ENCODE assay signal across 20 cellular contexts in genomic region chr16:88833086-88833485, GRCh38. TPM values are rescaled to one million over a fixed set of nuclear protein-coding genes. Genes with fewer than 3 reads are reported as not detected.
A peak's percentile ranks its signal among the peaks of the same experiment; 100 is the strongest.
DNase-seq lines count a peak whose midpoint lies in the region; ATAC-seq and TF ChIP-seq lines count a peak whose summit lies in the region.
"Had no signal": no experiment of that assay in that cellular context is flagged by ENCODE, and none has a peak within 500 bp of the region (broad histone marks: within the 10 kb centered on the region; RNA-seq: fewer than 3 reads in every experiment).

No MANE protein-coding gene starts in this region.

- POLR2A ChIA-PET in RWPE1 (lab: Yijun Ruan, JAX; ENCODE audit: low non-redundant PET): no interaction called here

- peak overlapping the region in 1 of 11 experiments; percentile 13; a peak in 1 of 22 replicates for H3K9ac ChIP-seq in BLaER1 treated with 17β-estradiol and CSF1 and Interleukin-3, amounts not matched to agents 10 nM and 100 nM

- peaks cover 11 to 57% (median 47%) of the 10 kb centered on the region in 10 experiments for H3K4me1 ChIP-seq in BLaER1 treated with 17β-estradiol and CSF1 and Interleukin-3, amounts not matched to agents 10 nM and 100 nM
- H3K4me1 ChIP-seq: BE2C had no signal

- H3K27me3 ChIP-seq in BLaER1 treated with 17β-estradiol and CSF1 and Interleukin-3, amounts not matched to agents 10 nM and 100 nM: peaks cover 10 to 20% (median 15%) of the 10 kb centered on the region in 11 experiments; a peak in 20 of 22 replicates
- H3K27me3 ChIP-seq: BE2C had no signal

- H3K4me3 ChIP-seq in BLaER1 treated with 17β-estradiol and CSF1 and Interleukin-3, amounts not matched to agents 10 nM and 100 nM: no peak overlapping the region
- no peak overlapping the region for H3K4me3 ChIP-seq in coronary artery

- H3K9me3 ChIP-seq in BLaER1 treated with 17β-estradiol and CSF1 and Interleukin-3, amounts not matched to agents 10 nM and 100 nM (replicated peaks in 1 of 11): no peaks in the 10 kb centered on the region
- H3K9me3 ChIP-seq: BE2C had no signal

- H3K27ac ChIP-seq in BLaER1 treated with 17β-estradiol and CSF1 and Interleukin-3, amounts not matched to agents 10 nM and 100 nM: no peak overlapping the region; a peak in 1 of 22 replicates
- H3K27ac ChIP-seq in RWPE1: peak overlapping the region; percentile 68
- no peak overlapping the region for H3K27ac ChIP-seq in coronary artery

- H3K27ac Mint-ChIP-seq in osteocyte (ENCODE audit: unreplicated experiment): no peak overlapping the region
- H3K27ac Mint-ChIP-seq in activated CD8-positive, alpha-beta memory T cell treated with anti-CD3 and anti-CD28 coated beads, Interleukin-2, amount 10 ng/mL, durations not matched to agents 7 days and 5 days: no peak overlapping the region
- H3K27ac Mint-ChIP-seq: CD4-positive, alpha-beta memory T cell; CD4-positive, CD25-positive, alpha-beta regulatory T cell had no signal

- H3K36me3 ChIP-seq in BLaER1 treated with 17β-estradiol and CSF1 and Interleukin-3, amounts not matched to agents 10 nM and 100 nM: peaks cover 14 to 59% (median 25%) of the 10 kb centered on the region in 11 experiments; a peak in 19 of 22 replicates
- H3K36me3 ChIP-seq: BE2C had no signal

- H3K4me2 ChIP-seq in BLaER1 treated with 17β-estradiol and CSF1 and Interleukin-3, amounts not matched to agents 10 nM and 100 nM: peak overlapping the region in 7 of 11 experiments; percentile 44 to 61 (median 56); a peak in 13 of 22 replicates

- peaks cover 2% of the 10 kb centered on the region for H3K36me3 Mint-ChIP-seq in osteocyte (ENCODE audit: unreplicated experiment)
- H3K36me3 Mint-ChIP-seq in activated CD8-positive, alpha-beta memory T cell treated with anti-CD3 and anti-CD28 coated beads, Interleukin-2, amount 10 ng/mL, durations not matched to agents 7 days and 5 days: no peaks in the 10 kb centered on the region
- H3K36me3 Mint-ChIP-seq: CD4-positive, CD25-positive, alpha-beta regulatory T cell had no signal

- no peak overlapping the region for H3K4me3 Mint-ChIP-seq in osteocyte (ENCODE audit: unreplicated experiment)
- no peak overlapping the region for H3K4me3 Mint-ChIP-seq in activated CD8-positive, alpha-beta memory T cell treated with anti-CD3 and anti-CD28 coated beads, Interleukin-2, amount 10 ng/mL, durations not matched to agents 7 days and 5 days
- H3K4me3 Mint-ChIP-seq: CD14-positive monocyte; CD4-positive, alpha-beta memory T cell; CD4-positive, CD25-positive, alpha-beta regulatory T cell; CD8-positive, alpha-beta memory T cell had no signal

- H3K9me3 Mint-ChIP-seq in osteocyte (ENCODE audit: unreplicated experiment): no peaks in the 10 kb centered on the region
- H3K9me3 Mint-ChIP-seq in activated CD8-positive, alpha-beta memory T cell treated with anti-CD3 and anti-CD28 coated beads, Interleukin-2, amount 10 ng/mL, durations not matched to agents 7 days and 5 days (ENCODE audit: low read depth): no peaks in the 10 kb centered on the region
- H3K9me3 Mint-ChIP-seq: CD14-positive monocyte; CD4-positive, alpha-beta memory T cell; CD4-positive, CD25-positive, alpha-beta regulatory T cell; CD8-positive, alpha-beta memory T cell had no signal

- peaks cover 0 to 57% (median 20%) of the 10 kb centered on the region in 11 experiments; a peak in 16 of 22 replicates for H4K20me1 ChIP-seq in BLaER1 treated with 17β-estradiol and CSF1 and Interleukin-3, amounts not matched to agents 10 nM and 100 nM

- ATAC-seq in activated CD8-positive, alpha-beta memory T cell treated with anti-CD3 and anti-CD28 coated beads, Interleukin-2, amount 10 ng/mL, durations not matched to agents 7 days and 5 days: no peak

- H3K4me1 Mint-ChIP-seq in osteocyte (ENCODE audit: unreplicated experiment): no peaks in the 10 kb centered on the region
- H3K4me1 Mint-ChIP-seq in activated CD8-positive, alpha-beta memory T cell treated with anti-CD3 and anti-CD28 coated beads, Interleukin-2, amount 10 ng/mL, durations not matched to agents 7 days and 5 days: no peaks in the 10 kb centered on the region
- H3K4me1 Mint-ChIP-seq: CD14-positive monocyte; CD4-positive, alpha-beta memory T cell; CD4-positive, CD25-positive, alpha-beta regulatory T cell; CD8-positive, alpha-beta memory T cell had no signal

- TF ChIP-seq CTCF in RWPE1 (conservative IDR thresholded peaks at IDR 0.05; ENCODE audit: low read depth) (no peak), osteocyte (IDR thresholded peaks at IDR 0.05) (no peak), coronary artery (IDR thresholded peaks at IDR 0.05) (no peak)

- CTCF ChIA-PET in RWPE1 (lab: Yijun Ruan, JAX): no interaction called here
- CTCF ChIA-PET in activated CD8-positive, alpha-beta memory T cell treated with anti-CD3 and anti-CD28 coated beads, Interleukin-2, amount 10 ng/mL, durations not matched to agents 7 days and 5 days (lab: Charles Lee): no interaction called here

- DNase-seq in RWPE1 (ENCODE audit: low spot score): no peak
- DNase-seq in osteocyte (ENCODE audit: extremely low spot score, unreplicated experiment): no peak
- DNase-seq in activated CD8-positive, alpha-beta memory T cell treated with anti-CD3 and anti-CD28 coated beads, Interleukin-2, amount 10 ng/mL, durations not matched to agents 7 days and 5 days: no peak
- DNase-seq in coronary artery (ENCODE audit: low spot score): no peak
- DNase-seq: ACHN; BE2C; C1 segment of cervical spinal cord; CD4-positive, alpha-beta memory T cell; CD4-positive, CD25-positive, alpha-beta regulatory T cell; CD8-positive, alpha-beta memory T cell; COR-L47; DMS 273 treated with DMSO at 0.1 percent for 48 hours; DMS153; DMS53; DMS79; DND-41; GF-D8 had no signal

- H3K27me3 Mint-ChIP-seq in osteocyte (ENCODE audit: unreplicated experiment): no peaks in the 10 kb centered on the region
- no peaks in the 10 kb centered on the region for H3K27me3 Mint-ChIP-seq in activated CD8-positive, alpha-beta memory T cell treated with anti-CD3 and anti-CD28 coated beads, Interleukin-2, amount 10 ng/mL, durations not matched to agents 7 days and 5 days
- H3K27me3 Mint-ChIP-seq: CD4-positive, alpha-beta memory T cell; CD4-positive, CD25-positive, alpha-beta regulatory T cell; CD8-positive, alpha-beta memory T cell had no signal

RNA-seq across cellular contexts. Expression of gene APRT, which starts 21.4 kb away (rescaled TPM):
- total RNA-seq in osteocyte: 77.1 and 83.9 TPM in 2 replicates
- 100 to 1,000 TPM; 127 to 148 TPM for total RNA-seq in activated CD8-positive, alpha-beta memory T cell treated with anti-CD3 and anti-CD28 coated beads, Interleukin-2, amount 10 ng/mL, durations not matched to agents 7 days and 5 days

RNA-seq across cellular contexts. Expression of gene GALNS, which starts 23.7 kb away (rescaled TPM):
- total RNA-seq in osteocyte: 47.0 and 51.5 TPM in 2 replicates
- 10 to 100 TPM; 30.8 to 38.8 TPM for total RNA-seq in activated CD8-positive, alpha-beta memory T cell treated with anti-CD3 and anti-CD28 coated beads, Interleukin-2, amount 10 ng/mL, durations not matched to agents 7 days and 5 days

RNA-seq across cellular contexts. Expression of gene TRAPPC2L, which starts 23.8 kb away (rescaled TPM):
- total RNA-seq in osteocyte: 71.7 and 74.0 TPM in 2 replicates
- total RNA-seq in activated CD8-positive, alpha-beta memory T cell treated with anti-CD3 and anti-CD28 coated beads, Interleukin-2, amount 10 ng/mL, durations not matched to agents 7 days and 5 days: 10 to 100 TPM; 49.2 to 51.3 TPM

RNA-seq across cellular contexts. Expression of gene CDT1, which starts 29.5 kb away (rescaled TPM):
- total RNA-seq in osteocyte: 5.6 and 6.6 TPM in 2 replicates
- total RNA-seq in activated CD8-positive, alpha-beta memory T cell treated with anti-CD3 and anti-CD28 coated beads, Interleukin-2, amount 10 ng/mL, durations not matched to agents 7 days and 5 days: 100 to 1,000 TPM; 124 to 191 TPM

RNA-seq across cellular contexts. Expression of gene PABPN1L, which starts 33.4 kb away (rescaled TPM):
- not detected in 2 replicates for total RNA-seq in osteocyte
- not detected for total RNA-seq in activated CD8-positive, alpha-beta memory T cell treated with anti-CD3 and anti-CD28 coated beads, Interleukin-2, amount 10 ng/mL, durations not matched to agents 7 days and 5 days
- total RNA-seq: A673; CD4-positive, alpha-beta memory T cell; CD4-positive, CD25-positive, alpha-beta regulatory T cell; CD8-positive, alpha-beta memory T cell had no signal
